In genomic region chr3:127953636-127954035, GRCh38 we compare ENCODE assay signal across 18 cellular contexts. TPM values are rescaled to one million over a fixed set of nuclear protein-coding genes. Genes with fewer than 3 reads are reported as not detected.
DNase-seq lines count a peak whose midpoint lies in the region; ATAC-seq, FAIRE-seq and TF ChIP-seq lines count a peak whose summit lies in the region.
"Had no signal": no experiment of that assay in that cellular context is flagged by ENCODE, and none has a peak within 500 bp of the region (broad histone marks: within the 10 kb centered on the region; RNA-seq: fewer than 3 reads in every experiment).

No MANE protein-coding gene starts in this region.

- in situ Hi-C loops in GM23248 (cut with MboI), result no loop called here

- no peak for FAIRE-seq in astrocyte (lab: Jason Lieb, UNC)
- FAIRE-seq: D721Med had no signal

- H3K9me2 ChIP-seq in GM23248 (ENCODE audit: insufficient read depth), result no peaks in the 10 kb centered on the region

- CTCF ChIA-PET in CD8-positive, alpha-beta T cell (lab: Charles Lee), result interaction anchor here (1.1 to 1.4 kb wide), 2 partner anchors 302 to 378 kb away, joined by 3 read pairs; no protein-coding TSS in a partner anchor

- H3K9me3 ChIP-seq in GM23248 (ENCODE audit: low read depth), result no peaks in the 10 kb centered on the region
- no peaks in the 10 kb centered on the region for H3K9me3 ChIP-seq in astrocyte (ENCODE audit: insufficient read depth, low read depth, low read length)
- H3K9me3 ChIP-seq in osteoblast (ENCODE audit: low read depth, low read length), result no peaks in the 10 kb centered on the region
- no peaks in the 10 kb centered on the region for H3K9me3 ChIP-seq in CD8-positive, alpha-beta T cell (ENCODE audit: low read length)

- H3K36me3 ChIP-seq in GM23248 (ENCODE audit: low read depth), result no peaks in the 10 kb centered on the region
- no peaks in the 10 kb centered on the region for H3K36me3 ChIP-seq in astrocyte (ENCODE audit: insufficient read depth, low read length)
- H3K36me3 ChIP-seq in osteoblast (ENCODE audit: insufficient read depth, low read length), result no peaks in the 10 kb centered on the region
- no peaks in the 10 kb centered on the region for H3K36me3 ChIP-seq in CD8-positive, alpha-beta T cell (ENCODE audit: insufficient read depth, low read length)
- H3K36me3 ChIP-seq: brain microvascular endothelial cell had no signal

- no peak overlapping the region for H2AFZ ChIP-seq in GM23248
- H2AFZ ChIP-seq in astrocyte (ENCODE audit: low read depth, low read length), result no peak overlapping the region
- no peak overlapping the region for H2AFZ ChIP-seq in osteoblast (ENCODE audit: low read length)

- 83 to 96% methylated on average over 1 of the region's 1 CpG for WGBS in GM23248 (ENCODE audit: low coverage in 1 of 2, low lambda C conversion rate in 2 of 2, missing lambda C conversion rate in 2 of 2), 2 experiments

- H3K9ac ChIP-seq in GM23248 (no peak overlapping the region), astrocyte (ENCODE audit: low read length) (no peak overlapping the region)

- POLR2A ChIA-PET in CD8-positive, alpha-beta T cell (lab: Charles Lee), result no interaction called here

- TF ChIP-seq CTCF in astrocyte (IDR thresholded peaks at IDR 0.05; ENCODE audit: insufficient read depth, low read depth, low read length), result no peak
- TF ChIP-seq CTCF in osteoblast (IDR thresholded peaks at IDR 0.05; ENCODE audit: extremely low read depth, low read depth, low read length), result no peak
- TF ChIP-seq CTCF in CD8-positive, alpha-beta T cell (IDR thresholded peaks at IDR 0.05), result no peak

- DNase-seq in GM23248 (peak; percentile 70), astrocyte (ENCODE audit: low read depth) (peak; percentile 53), foreskin melanocyte (peak; percentile 44), skeletal muscle cell (ENCODE audit: low read depth) (peak; percentile 17), DMS 273 (lab: John Stamatoyannopoulos, UW; ENCODE audit: unreplicated experiment) (no peak), osteoblast (ENCODE audit: insufficient read length, low spot score, missing footprints) (no peak), C1 segment of cervical spinal cord (lab: John Stamatoyannopoulos, UW) (no peak)
- no peak for DNase-seq in CD8-positive, alpha-beta T cell
- DNase-seq: activated CD4-positive, alpha-beta T cell treated with anti-CD3 and anti-CD28 coated beads, Interleukin-2, amount 50 U/mL, for 4 hours; activated naive CD4-positive, alpha-beta T cell treated with anti-CD3 and anti-CD28 coated beads, Interleukin-2, amount 50 U/mL, for 16 hours; activated T-cell treated with anti-CD3 and anti-CD28 coated beads, Interleukin-2, amount 50 U/mL, for 1 hour; brain microvascular endothelial cell; effector CD8-positive, alpha-beta T cell; naive thymus-derived CD8-positive, alpha-beta T cell; NCI-H1092; NCI-H82 had no signal

- no peak for ATAC-seq in CD8-positive, alpha-beta T cell
- ATAC-seq: naive thymus-derived CD8-positive, alpha-beta T cell had no signal

- H3F3A ChIP-seq in GM23248 (ENCODE audit: insufficient read depth), result peaks cover 13% of the 10 kb centered on the region; the same call in 1 of the 2 replicates

- H3K27me3 Mint-ChIP-seq in astrocyte (ENCODE audit: low read depth, unreplicated experiment), result peaks cover 4% of the 10 kb centered on the region
- H3K27me3 Mint-ChIP-seq in CD8-positive, alpha-beta T cell (ENCODE audit: low read depth), result peaks cover 17% of the 10 kb centered on the region

- H3K4me2 ChIP-seq in GM23248 (ENCODE audit: unreplicated experiment) (peak overlapping the region; percentile 37), astrocyte (ENCODE audit: low read length) (no peak overlapping the region), osteoblast (ENCODE audit: insufficient read depth, low read length) (no peak overlapping the region)

- H3K4me3 Mint-ChIP-seq in astrocyte (ENCODE audit: unreplicated experiment), result no peak overlapping the region
- H3K4me3 Mint-ChIP-seq in CD8-positive, alpha-beta T cell, result no peak overlapping the region
- H3K4me3 Mint-ChIP-seq: naive thymus-derived CD8-positive, alpha-beta T cell had no signal

- H3K4me1 ChIP-seq in GM23248 (ENCODE audit: insufficient read depth) (peaks cover 36% of the 10 kb centered on the region), astrocyte (ENCODE audit: insufficient read depth, low read length) (no peaks in the 10 kb centered on the region), osteoblast (ENCODE audit: insufficient read depth, low read length) (no peaks in the 10 kb centered on the region)
- no peaks in the 10 kb centered on the region for H3K4me1 ChIP-seq in CD8-positive, alpha-beta T cell (ENCODE audit: insufficient read depth, low read length)

- H3K79me2 ChIP-seq in GM23248 (ENCODE audit: insufficient read depth), result no peaks in the 10 kb centered on the region
- no peaks in the 10 kb centered on the region for H3K79me2 ChIP-seq in astrocyte (ENCODE audit: insufficient read depth, low read length)
- no peaks in the 10 kb centered on the region for H3K79me2 ChIP-seq in osteoblast (ENCODE audit: insufficient read depth, low read length)

- peaks cover 3% of the 10 kb centered on the region for H3K4me1 Mint-ChIP-seq in astrocyte (ENCODE audit: low read depth, unreplicated experiment)
- H3K4me1 Mint-ChIP-seq in CD8-positive, alpha-beta T cell (ENCODE audit: low read depth), result no peaks in the 10 kb centered on the region
- H3K4me1 Mint-ChIP-seq: naive thymus-derived CD8-positive, alpha-beta T cell had no signal

- no peak overlapping the region for H3K27ac Mint-ChIP-seq in astrocyte (ENCODE audit: unreplicated experiment)
- no peak overlapping the region for H3K27ac Mint-ChIP-seq in CD8-positive, alpha-beta T cell
- H3K27ac Mint-ChIP-seq: naive thymus-derived CD8-positive, alpha-beta T cell had no signal

- H4K20me1 ChIP-seq in GM23248 (ENCODE audit: insufficient read depth) (no peaks in the 10 kb centered on the region), astrocyte (ENCODE audit: insufficient read depth, low read length) (no peaks in the 10 kb centered on the region), osteoblast (ENCODE audit: insufficient read depth, low read length) (no peaks in the 10 kb centered on the region)

- H3K27ac ChIP-seq in GM23248, result peak overlapping the region; percentile 51
- H3K27ac ChIP-seq in astrocyte (ENCODE audit: low read depth, low read length), result no peak overlapping the region
- no peak overlapping the region for H3K27ac ChIP-seq in osteoblast (ENCODE audit: low read depth, low read length)
- no peak overlapping the region for H3K27ac ChIP-seq in CD8-positive, alpha-beta T cell (ENCODE audit: low read depth, low read length)
- H3K27ac ChIP-seq: brain microvascular endothelial cell had no signal

- H3K9me3 Mint-ChIP-seq in astrocyte (ENCODE audit: unreplicated experiment), result peaks cover 3% of the 10 kb centered on the region
- H3K9me3 Mint-ChIP-seq in CD8-positive, alpha-beta T cell, result no peaks in the 10 kb centered on the region
- H3K9me3 Mint-ChIP-seq: naive thymus-derived CD8-positive, alpha-beta T cell had no signal

- H3K4me3 ChIP-seq in GM23248 (no peak overlapping the region), astrocyte (ENCODE audit: insufficient read depth, low read depth, low read length) (no peak overlapping the region), skeletal muscle cell (ENCODE audit: low read depth, low read length) (no peak overlapping the region), osteoblast (ENCODE audit: insufficient read depth, low read length) (no peak overlapping the region)
- no peak overlapping the region for H3K4me3 ChIP-seq in CD8-positive, alpha-beta T cell (ENCODE audit: low read depth, low read length)
- H3K4me3 ChIP-seq: lung had no signal

- H3K27me3 ChIP-seq in GM23248 (replicated peaks; ENCODE audit: insufficient read depth), result no peaks in the 10 kb centered on the region
- no peaks in the 10 kb centered on the region for H3K27me3 ChIP-seq in astrocyte (ENCODE audit: insufficient read depth, low read length)
- no peaks in the 10 kb centered on the region for H3K27me3 ChIP-seq in osteoblast (ENCODE audit: insufficient read depth, low read length)
- H3K27me3 ChIP-seq in CD8-positive, alpha-beta T cell (ENCODE audit: insufficient read depth, low read length), result no peaks in the 10 kb centered on the region
- H3K27me3 ChIP-seq: brain microvascular endothelial cell had no signal

- intact Hi-C loops in CD8-positive, alpha-beta T cell (cut with DNase I, micrococcal nuclease), result no loop called here

- H3K36me3 Mint-ChIP-seq in astrocyte (ENCODE audit: low read depth, unreplicated experiment), result peaks cover 2% of the 10 kb centered on the region
- no peaks in the 10 kb centered on the region for H3K36me3 Mint-ChIP-seq in CD8-positive, alpha-beta T cell
- H3K36me3 Mint-ChIP-seq: naive thymus-derived CD8-positive, alpha-beta T cell had no signal

RNA-seq across cellular contexts. Expression of gene KBTBD12, which starts 38.6 kb away (rescaled TPM):
- total RNA-seq in GM23248 (2014; rRNA removed; shearing (Covaris generic)), result not detected in 2 replicates
- not detected in 2 replicates for polyA plus RNA-seq in GM23248 (2016; fragmentation: Nextera tagmentation; extraction: Ambion mirVana)
- not detected in 2 replicates for total RNA-seq in astrocyte
- total RNA-seq in osteoblast, result not detected in 2 replicates
- total RNA-seq in CD8-positive, alpha-beta T cell, result not detected
- total RNA-seq: naive thymus-derived CD8-positive, alpha-beta T cell had no signal
- polyA plus RNA-seq: naive thymus-derived CD8-positive, alpha-beta T cell had no signal

Comparison
In these comparisons a context has a peak if more than half of its experiments do, and no peak if none do; other contexts are left out.
1. DNase-seq: peak in GM23248 (single experiment), astrocyte (single experiment), foreskin melanocyte (single experiment) and skeletal muscle cell (single experiment); none in DMS 273 (single experiment), osteoblast (single experiment), C1 segment of cervical spinal cord (0 of 14) and CD8-positive, alpha-beta T cell (0 of 7).